In the genomic region with DNA sequence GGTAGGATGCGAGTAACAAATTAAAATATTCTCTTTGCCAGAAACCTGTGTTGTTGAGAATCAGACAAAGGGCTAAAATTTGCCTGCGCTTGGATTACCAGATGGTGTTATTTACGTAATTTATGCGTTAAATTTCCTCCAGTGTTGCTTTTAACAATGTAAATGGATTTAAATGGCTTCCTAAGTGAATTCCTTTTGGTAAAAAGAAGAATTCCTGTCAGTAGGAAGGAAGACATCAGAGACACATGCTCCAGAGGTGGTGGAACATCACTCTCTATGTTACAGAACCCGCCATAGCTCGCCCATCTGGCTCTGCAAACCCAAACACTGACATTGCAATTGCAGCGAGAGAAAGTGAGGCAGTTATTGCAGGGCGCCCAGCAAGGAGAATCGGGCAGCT, we compare ENCODE assay signal across 28 cellular contexts.
"Had no signal": no experiment of that assay in that cellular context is flagged by ENCODE, and none has a peak within 500 bp of the region (broad histone marks: within the 10 kb centered on the region; RNA-seq: fewer than 3 reads in every experiment).

No MANE protein-coding gene starts in this region.

- DNase-seq: activated CD4-positive, alpha-beta memory T cell treated with anti-CD3 and anti-CD28 coated beads, Interleukin-2, amount 10 ng/mL, durations not matched to agents 7 days and 5 days; activated CD4-positive, alpha-beta T cell treated with anti-CD3 and anti-CD28 coated beads for 1 hour; activated CD4-positive, alpha-beta T cell treated with anti-CD3 and anti-CD28 coated beads, Interleukin-2, amount 10 ng/mL, durations not matched to agents 7 days and 5 days; activated gamma-delta T cell treated with Interleukin-2 at 50 U/mL for 16 hours; activated naive CD4-positive, alpha-beta T cell treated with anti-CD3 and anti-CD28 coated beads, Interleukin-2, amount 50 U/mL, for 16 hours; activated T-cell treated with anti-CD3 and anti-CD28 coated beads, Interleukin-2, amount 50 U/mL, for 4 hours; amniotic stem cell; cortex of kidney; effector memory CD8-positive, alpha-beta T cell; heart left ventricle; hypothalamus; islet precursor cell; left ventricle myocardium inferior; mucosa of descending colon; ovary; right lobe of liver; stimulated activated CD4-positive, alpha-beta T cell treated with anti-CD3 and anti-CD28 coated beads, Interleukin-2, amount 100 ng/mL, for 48 hours; stimulated activated naive CD4-positive, alpha-beta T cell treated with Interleukin-2 at 50 U/mL for 16 hours; T-helper 9 cell had no signal

- H3K27ac Mint-ChIP-seq: activated CD4-positive, alpha-beta memory T cell treated with anti-CD3 and anti-CD28 coated beads, Interleukin-2, amount 10 ng/mL, durations not matched to agents 7 days and 5 days; activated CD4-positive, alpha-beta T cell treated with anti-CD3 and anti-CD28 coated beads, Interleukin-2, amount 10 ng/mL, durations not matched to agents 7 days and 5 days; activated T-helper 17 cell treated with anti-CD3 and anti-CD28 coated beads, Interleukin-2, amount 50 U/mL, for 72 hours; effector memory CD8-positive, alpha-beta T cell; natural killer cell treated with Interleukin-12 subunit alpha and Interleukin-12 subunit beta and Interleukin-15 and Interleukin-18, amount 100 ng/mL, for 72 hours; progenitor cell of endocrine pancreas; T-helper 1 cell treated with Interleukin-12 subunit alpha and Interleukin-12 subunit beta and Interleukin-4 antibody, amounts not matched to agents 30 μg/mL and 1 μg/mL, for 36 hours had no signal

- ATAC-seq: activated T-cell treated with anti-CD3 and anti-CD28 coated beads, Interleukin-2, amount 50 U/mL, for 4 hours; activated T-helper 17 cell treated with anti-CD3 and anti-CD28 coated beads, Interleukin-2, amount 50 U/mL, for 72 hours; effector memory CD8-positive, alpha-beta T cell; gastroesophageal sphincter; heart left ventricle; mucosa of descending colon; natural killer cell treated with Interleukin-12 subunit alpha and Interleukin-12 subunit beta and Interleukin-15 and Interleukin-18, amount 100 ng/mL, for 72 hours; right lobe of liver had no signal

- FAIRE-seq: astrocyte, endothelial cell of umbilical vein had no signal

- H3K36me3 Mint-ChIP-seq: natural killer cell treated with Interleukin-12 subunit alpha and Interleukin-12 subunit beta and Interleukin-15 and Interleukin-18, amount 100 ng/mL, for 72 hours had no signal

- H3K4me1 Mint-ChIP-seq: activated CD4-positive, alpha-beta memory T cell treated with anti-CD3 and anti-CD28 coated beads, Interleukin-2, amount 10 ng/mL, durations not matched to agents 7 days and 5 days; activated CD4-positive, alpha-beta T cell treated with anti-CD3 and anti-CD28 coated beads, Interleukin-2, amount 10 ng/mL, durations not matched to agents 7 days and 5 days; activated T-helper 17 cell treated with anti-CD3 and anti-CD28 coated beads, Interleukin-2, amount 50 U/mL, for 72 hours had no signal

- H3K4me1 ChIP-seq: right lobe of liver, tibial nerve had no signal

- H3K36me3 ChIP-seq: gastroesophageal sphincter, left ventricle myocardium inferior, ovary, right lobe of liver had no signal

- H3K4me3 ChIP-seq: gastroesophageal sphincter, heart left ventricle, left ventricle myocardium inferior, lung, mucosa of descending colon, ovary, right lobe of liver, tibial nerve had no signal

- H3K4me3 Mint-ChIP-seq: activated CD4-positive, alpha-beta memory T cell treated with anti-CD3 and anti-CD28 coated beads, Interleukin-2, amount 10 ng/mL, durations not matched to agents 7 days and 5 days; activated CD4-positive, alpha-beta T cell treated with anti-CD3 and anti-CD28 coated beads, Interleukin-2, amount 10 ng/mL, durations not matched to agents 7 days and 5 days; activated T-cell treated with anti-CD3 and anti-CD28 coated beads, Interleukin-2, amount 50 U/mL, for 4 hours; activated T-helper 17 cell treated with anti-CD3 and anti-CD28 coated beads, Interleukin-2, amount 50 U/mL, for 72 hours; effector memory CD8-positive, alpha-beta T cell; natural killer cell treated with Interleukin-12 subunit alpha and Interleukin-12 subunit beta and Interleukin-15 and Interleukin-18, amount 100 ng/mL, for 72 hours; T-helper 1 cell treated with Interleukin-12 subunit alpha and Interleukin-12 subunit beta and Interleukin-4 antibody, amounts not matched to agents 30 μg/mL and 1 μg/mL, for 36 hours had no signal

- H3K27me3 ChIP-seq: gastroesophageal sphincter, heart left ventricle, ovary, right lobe of liver, tibial nerve had no signal

- H3K27ac ChIP-seq: gastroesophageal sphincter, heart left ventricle, left ventricle myocardium inferior, ovary, right lobe of liver, tibial nerve had no signal

- H3K27me3 Mint-ChIP-seq: activated CD4-positive, alpha-beta memory T cell treated with anti-CD3 and anti-CD28 coated beads, Interleukin-2, amount 10 ng/mL, durations not matched to agents 7 days and 5 days; activated CD4-positive, alpha-beta T cell treated with anti-CD3 and anti-CD28 coated beads, Interleukin-2, amount 10 ng/mL, durations not matched to agents 7 days and 5 days; activated T-helper 17 cell treated with anti-CD3 and anti-CD28 coated beads, Interleukin-2, amount 50 U/mL, for 72 hours; effector memory CD8-positive, alpha-beta T cell; natural killer cell treated with Interleukin-12 subunit alpha and Interleukin-12 subunit beta and Interleukin-15 and Interleukin-18, amount 100 ng/mL, for 72 hours had no signal
